In genomic region chr13:44306401-44307192, GRCh38 we compare ENCODE assay signal across 9 cellular contexts.
DNase-seq lines count a peak whose midpoint lies in the region; ATAC-seq, FAIRE-seq and TF ChIP-seq lines count a peak whose summit lies in the region.
"Had no signal": no experiment of that assay in that cellular context is flagged by ENCODE, and none has a peak within 500 bp of the region (broad histone marks: within the 10 kb centered on the region; RNA-seq: fewer than 3 reads in every experiment).

No MANE protein-coding gene starts in this region.

- H3K36me3 Mint-ChIP-seq in T-helper 1 cell treated with Interleukin-12 subunit alpha and Interleukin-12 subunit beta and Interleukin-4 antibody, amounts not matched to agents 30 μg/mL and 1 μg/mL, for 36 hours (ENCODE audit: low read depth) = peaks cover 2% of the 10 kb centered on the region

- H3K27me3 Mint-ChIP-seq in T-helper 1 cell treated with Interleukin-12 subunit alpha and Interleukin-12 subunit beta and Interleukin-4 antibody, amounts not matched to agents 30 μg/mL and 1 μg/mL, for 36 hours (ENCODE audit: low read depth) = peaks cover 5% of the 10 kb centered on the region

- no peak for ATAC-seq in HG02623 (IDR thresholded peaks at IDR 0.05; ENCODE audit: unreplicated experiment)

- no peak for TF ChIP-seq POLR2A in GM12891 (IDR thresholded peaks at IDR 0.05; ENCODE audit: low read depth, low read length)

- FAIRE-seq in GM12891 (lab: Jason Lieb, UNC) = no peak

- peak overlapping the region; percentile 39 for H3K27ac Mint-ChIP-seq in T-helper 1 cell treated with Interleukin-12 subunit alpha and Interleukin-12 subunit beta and Interleukin-4 antibody, amounts not matched to agents 30 μg/mL and 1 μg/mL, for 36 hours

- DNase-seq in T-helper 1 cell (no peak), SW480 (ENCODE audit: low spot score) (peak; percentile 99), glomerular visceral epithelial cell (ENCODE audit: extremely low spot score) (peak; percentile 87), pons (ENCODE audit: low spot score) (peak; percentile 63), HUDEP-2 (lab: John Stamatoyannopoulos, UW; ENCODE audit: unreplicated experiment in 76 of 76) (no peak), GM12891 (ENCODE audit: insufficient read length, low spot score) (no peak)

- peak overlapping the region; percentile 11 for H3K4me3 Mint-ChIP-seq in T-helper 1 cell treated with Interleukin-12 subunit alpha and Interleukin-12 subunit beta and Interleukin-4 antibody, amounts not matched to agents 30 μg/mL and 1 μg/mL, for 36 hours

- H3K4me1 Mint-ChIP-seq in T-helper 1 cell treated with Interleukin-12 subunit alpha and Interleukin-12 subunit beta and Interleukin-4 antibody, amounts not matched to agents 30 μg/mL and 1 μg/mL, for 36 hours (ENCODE audit: low read depth) = peaks cover 34% of the 10 kb centered on the region

- peaks cover under 1% of the 10 kb centered on the region for H3K9me3 Mint-ChIP-seq in T-helper 1 cell treated with Interleukin-12 subunit alpha and Interleukin-12 subunit beta and Interleukin-4 antibody, amounts not matched to agents 30 μg/mL and 1 μg/mL, for 36 hours
- H3K9me3 Mint-ChIP-seq: CD8-positive, alpha-beta memory T cell had no signal

TF ChIP-seq in GM12891, 5 proteins besides CTCF, POLR2A, EP300 and RAD21:
- TF ChIP-seq TAF1 (IDR thresholded peaks at IDR 0.05; ENCODE audit: low read depth, low read length) (no peak), POU2F2 (IDR thresholded peaks at IDR 0.05; ENCODE audit: low read depth, low read length) (no peak), PAX5 (IDR thresholded peaks at IDR 0.05; ENCODE audit: insufficient read depth, low read length, severe bottlenecking) (no peak), SPI1 (IDR thresholded peaks at IDR 0.05; ENCODE audit: low read depth, low read length) (no peak), POLR2AphosphoS5 (IDR thresholded peaks at IDR 0.05; ENCODE audit: low read depth, low read length) (no peak)

Comparison
In these comparisons a context has a peak if more than half of its experiments do, and no peak if none do; other contexts are left out.
1. DNase-seq: peak in SW480 (single experiment), glomerular visceral epithelial cell (single experiment) and pons (single experiment); none in T-helper 1 cell (0 of 5), HUDEP-2 (0 of 76) and GM12891 (single experiment).